Comparison of ENCODE assay signal across 1 cellular context in genomic region chr15:72230197-72231065, GRCh38.
TF ChIP-seq lines count a peak whose summit lies in the region.

No MANE protein-coding gene starts in this region.

TF ChIP-seq in HEK293, 187 proteins besides CTCF, POLR2A, EP300 and RAD21 (continued from another document and continues in another):
- peak; percentile 65; the same call in 1 of the 2 replicates for TF ChIP-seq TSHZ1 (tag by site-specific recombination; IDR thresholded peaks at IDR 0.05; ENCODE audit: borderline replicate concordance)
- TF ChIP-seq ZNF362 (tag by site-specific recombination; IDR thresholded peaks at IDR 0.05) = no peak
- TF ChIP-seq ZNF157 (tag by site-specific recombination; IDR thresholded peaks at IDR 0.05) = peak; percentile 60; the same call in 1 of the 2 replicates
- no peak for TF ChIP-seq ZNF555 (tag by site-specific recombination; conservative IDR thresholded peaks at IDR 0.05)
- no peak for TF ChIP-seq SALL2 (tag by site-specific recombination; IDR thresholded peaks at IDR 0.05; ENCODE audit: borderline replicate concordance)
- no peak for TF ChIP-seq GLI2 (tag by site-specific recombination; IDR thresholded peaks at IDR 0.05; ENCODE audit: borderline replicate concordance, low read depth)
- no peak for TF ChIP-seq ZNF354C (tag by site-specific recombination; IDR thresholded peaks at IDR 0.05; ENCODE audit: borderline replicate concordance, low read depth)
- TF ChIP-seq ZNF169 (tag by site-specific recombination; IDR thresholded peaks at IDR 0.05) = 0 out of 2 replicates have a peak, but pooled peaks have one; percentile 23
- 0 out of 2 replicates have a peak, but pooled peaks have one; percentile 56 for TF ChIP-seq ZNF677 (tag by site-specific recombination; IDR thresholded peaks at IDR 0.05)
- peak; percentile 92 for TF ChIP-seq ZSCAN30 (tag by site-specific recombination; IDR thresholded peaks at IDR 0.05)
- TF ChIP-seq ZNF280C (tag by site-specific recombination; IDR thresholded peaks at IDR 0.05) = no peak
- TF ChIP-seq ZNF704 (tag by site-specific recombination; IDR thresholded peaks at IDR 0.05) = peak; percentile 45
- TF ChIP-seq ZNF791 (tag by site-specific recombination; IDR thresholded peaks at IDR 0.05) = no peak
- no peak for TF ChIP-seq ZNF670 (tag by site-specific recombination; IDR thresholded peaks at IDR 0.05; ENCODE audit: low read depth)
- TF ChIP-seq ATF2 (tag by site-specific recombination; IDR thresholded peaks at IDR 0.05; ENCODE audit: low read depth) = no peak
- no peak for TF ChIP-seq ZNF530 (tag by site-specific recombination; IDR thresholded peaks at IDR 0.05; ENCODE audit: low read depth)
- peak; percentile 79 for TF ChIP-seq PRDM4 (tag by site-specific recombination; IDR thresholded peaks at IDR 0.05)
- TF ChIP-seq SP2 (tag by site-specific recombination; IDR thresholded peaks at IDR 0.05) = peak; percentile 97
- TF ChIP-seq ZNF398 (tag by site-specific recombination; IDR thresholded peaks at IDR 0.05) = peak; percentile 99
- peak; percentile 11; the same call in 1 of the 2 replicates for TF ChIP-seq ZNF223 (tag by site-specific recombination; IDR thresholded peaks at IDR 0.05)
- TF ChIP-seq ZNF488 (tag by site-specific recombination; IDR thresholded peaks at IDR 0.05) = no peak
- no peak for TF ChIP-seq ZNF571 (tag by site-specific recombination; IDR thresholded peaks at IDR 0.05)
- TF ChIP-seq ZFP37 (tag by site-specific recombination; IDR thresholded peaks at IDR 0.05) = peak; percentile 97
- peak; percentile 98 for TF ChIP-seq PRDM10 (tag by site-specific recombination; IDR thresholded peaks at IDR 0.05)
- no peak; the same call in 1 of the 2 replicates for TF ChIP-seq ZNF548 (tag by site-specific recombination; IDR thresholded peaks at IDR 0.05)
- no peak for TF ChIP-seq ZNF544 (tag by site-specific recombination; IDR thresholded peaks at IDR 0.05)
- TF ChIP-seq ZNF16 (tag by site-specific recombination; IDR thresholded peaks at IDR 0.05; ENCODE audit: low read depth) = no peak
- TF ChIP-seq BCL6B (tag by site-specific recombination; IDR thresholded peaks at IDR 0.05) = no peak
- no peak for TF ChIP-seq ZNF48 (tag by site-specific recombination; IDR thresholded peaks at IDR 0.05)
- peak; percentile 94 for TF ChIP-seq ZNF561 (tag by site-specific recombination; IDR thresholded peaks at IDR 0.05; ENCODE audit: borderline replicate concordance)
- peak; percentile 86 for TF ChIP-seq ZNF629 (tag by site-specific recombination; IDR thresholded peaks at IDR 0.05)
- TF ChIP-seq ZNF692 (tag by site-specific recombination; IDR thresholded peaks at IDR 0.05) = peak; percentile 7; the same call in 1 of the 2 replicates
- TF ChIP-seq ZNF366 (tag by site-specific recombination; conservative IDR thresholded peaks at IDR 0.05) = peak; percentile 98
- TF ChIP-seq ZXDB (tag by site-specific recombination; IDR thresholded peaks at IDR 0.05) = peak; percentile 91
- TF ChIP-seq ZNF155 (tag by site-specific recombination; IDR thresholded peaks at IDR 0.05) = no peak
